8 cellular contexts compared by ENCODE assay signal in genomic region chr11:96257972-96258951, GRCh38.
DNase-seq lines count a peak whose midpoint lies in the region; ATAC-seq lines count a peak whose summit lies in the region.

No MANE protein-coding gene starts in this region.

- peak overlapping the region; percentile 75 for H3K27ac ChIP-seq in SJSA1
- peak overlapping the region; percentile 80 for H3K27ac ChIP-seq in effector memory CD4-positive, alpha-beta T cell (ENCODE audit: insufficient read depth, low read length, poor library complexity, severe bottlenecking)

- peak; percentile 73 for ATAC-seq in HG02885 (IDR thresholded peaks at IDR 0.05; ENCODE audit: poor library complexity, unreplicated experiment)

- peak overlapping the region; percentile 38 for H3K9ac ChIP-seq in skeletal muscle satellite cell (ENCODE audit: low read depth, low read length)

- H3K27me3 ChIP-seq in SJSA1 (replicated peaks) (no peaks in the 10 kb centered on the region), skeletal muscle satellite cell (ENCODE audit: control insufficient read depth, insufficient read depth, low read length) (no peaks in the 10 kb centered on the region)
- no peaks in the 10 kb centered on the region for H3K27me3 ChIP-seq in effector memory CD4-positive, alpha-beta T cell (replicated peaks; ENCODE audit: control insufficient read depth, insufficient read depth, low read length, poor library complexity, severe bottlenecking)

- H3K4me1 ChIP-seq in SJSA1 (replicated peaks) (peaks cover 64% of the 10 kb centered on the region), skeletal muscle satellite cell (ENCODE audit: control insufficient read depth, insufficient read depth, low read length) (peaks cover 68% of the 10 kb centered on the region)
- H3K4me1 ChIP-seq in effector memory CD4-positive, alpha-beta T cell (ENCODE audit: control insufficient read depth, insufficient read depth, low read length, poor library complexity, severe bottlenecking) = peaks cover 69% of the 10 kb centered on the region

- no peaks in the 10 kb centered on the region for H3K36me3 ChIP-seq in SJSA1
- H3K36me3 ChIP-seq in effector memory CD4-positive, alpha-beta T cell (ENCODE audit: control insufficient read depth, insufficient read depth, low read length) = no peaks in the 10 kb centered on the region
- no peaks in the 10 kb centered on the region for H3K36me3 ChIP-seq in skeletal muscle satellite cell (ENCODE audit: insufficient read depth, low read length)

- H3K9me3 ChIP-seq in SJSA1 (replicated peaks) (no peaks in the 10 kb centered on the region), skeletal muscle satellite cell (replicated peaks; ENCODE audit: low read length) (no peaks in the 10 kb centered on the region)
- no peaks in the 10 kb centered on the region for H3K9me3 ChIP-seq in effector memory CD4-positive, alpha-beta T cell (ENCODE audit: control insufficient read depth, low read length)

- peak; percentile 17 to 62 for DNase-seq in NOMO-1 (lab: John Stamatoyannopoulos, UW; ENCODE audit: unreplicated experiment in 2 of 2)
- DNase-seq in NOMO-1 treated with dmso at 0.1 percent for 144 hours (lab: John Stamatoyannopoulos, UW; ENCODE audit: unreplicated experiment) = no peak
- peak in 1 of 2 experiments; percentile 59 for DNase-seq in SJSA1 (ENCODE audit: low read depth in 1 of 2, low spot score in 2 of 2)
- peak in 2 of 3 donors; percentile 26 to 28 for DNase-seq in effector memory CD4-positive, alpha-beta T cell
- no peak for DNase-seq in NCI-H1417 (lab: John Stamatoyannopoulos, UW)
- DNase-seq in HK-2 (ENCODE audit: unreplicated experiment) = no peak

- H3K4me3 ChIP-seq in SJSA1 (no peak overlapping the region), skeletal muscle satellite cell (ENCODE audit: low read length) (no peak overlapping the region)
- H3K4me3 ChIP-seq in effector memory CD4-positive, alpha-beta T cell (ENCODE audit: insufficient read depth, low read depth, low read length, poor library complexity, severe bottlenecking) = peak overlapping the region; percentile 30

- peak overlapping the region; percentile 57 for H3K4me2 ChIP-seq in skeletal muscle satellite cell (ENCODE audit: low read length)

Comparison
In these comparisons a context has a peak if more than half of its experiments do, and no peak if none do; other contexts are left out.
1. DNase-seq: peak in NOMO-1 (2 of 2) and effector memory CD4-positive, alpha-beta T cell (2 of 3); none in NOMO-1 treated with dmso at 0.1 percent for 144 hours (single experiment), NCI-H1417 (0 of 3) and HK-2 (single experiment).